ENCODE assay signal across 10 cellular contexts in genomic region chr20:64224344-64225165, GRCh38. TPM values are rescaled to one million over a fixed set of nuclear protein-coding genes. Genes with fewer than 3 reads are reported as not detected.
A peak's percentile ranks its signal among the peaks of the same experiment; 100 is the strongest.
DNase-seq lines count a peak whose midpoint lies in the region; ATAC-seq and TF ChIP-seq lines count a peak whose summit lies in the region.
"Had no signal": no experiment of that assay in that cellular context is flagged by ENCODE, and none has a peak within 500 bp of the region (broad histone marks: within the 10 kb centered on the region; RNA-seq: fewer than 3 reads in every experiment).

No MANE protein-coding gene starts in this region.

- H3K36me3 Mint-ChIP-seq in activated naive CD4-positive, alpha-beta T cell treated with anti-CD3 and anti-CD28 coated beads, Interleukin-2, amount 50 U/mL, for 72 hours: no peaks in the 10 kb centered on the region
- H3K36me3 Mint-ChIP-seq in activated naive CD4-positive, alpha-beta T cell treated with anti-CD3 and anti-CD28 coated beads for 36 hours (ENCODE audit: low read depth): no peaks in the 10 kb centered on the region
- H3K36me3 Mint-ChIP-seq in activated T-helper 17 cell treated with anti-CD3 and anti-CD28 coated beads, Interleukin-2, amount 50 U/mL, for 72 hours (ENCODE audit: low read depth): no peaks in the 10 kb centered on the region
- H3K36me3 Mint-ChIP-seq in nephron progenitor cell (ENCODE audit: low read depth): no peaks in the 10 kb centered on the region
- H3K36me3 Mint-ChIP-seq: CD8-positive, alpha-beta memory T cell had no signal

- TF ChIP-seq CTCF in nephron progenitor cell (IDR thresholded peaks at IDR 0.05): no peak

- H3K4me1 Mint-ChIP-seq in activated naive CD4-positive, alpha-beta T cell treated with anti-CD3 and anti-CD28 coated beads for 36 hours (ENCODE audit: low read depth): peaks cover 4% of the 10 kb centered on the region
- peaks cover 17% of the 10 kb centered on the region for H3K4me1 Mint-ChIP-seq in activated T-helper 17 cell treated with anti-CD3 and anti-CD28 coated beads, Interleukin-2, amount 50 U/mL, for 72 hours
- peaks cover 67% of the 10 kb centered on the region for H3K4me1 Mint-ChIP-seq in nephron progenitor cell

- H3K27ac Mint-ChIP-seq in activated naive CD4-positive, alpha-beta T cell treated with anti-CD3 and anti-CD28 coated beads, Interleukin-2, amount 50 U/mL, for 72 hours: peak overlapping the region; percentile 54 to 63
- H3K27ac Mint-ChIP-seq in activated naive CD4-positive, alpha-beta T cell treated with anti-CD3 and anti-CD28 coated beads for 36 hours: no peak overlapping the region
- H3K27ac Mint-ChIP-seq in activated T-helper 17 cell treated with anti-CD3 and anti-CD28 coated beads, Interleukin-2, amount 50 U/mL, for 72 hours: peak overlapping the region; percentile 11
- no peak overlapping the region for H3K27ac Mint-ChIP-seq in nephron progenitor cell

- in situ Hi-C loops in G401 (cut with HindIII; ENCODE audit: low sequenced_read_pairs): no loop called here

- CTCF ChIA-PET in activated naive CD4-positive, alpha-beta T cell treated with anti-CD3 and anti-CD28 coated beads for 36 hours (lab: Charles Lee): interaction anchor here (1.4 kb wide), 1 partner anchor 62 kb away, joined by 3 read pairs; no protein-coding TSS in a partner anchor

- no peaks in the 10 kb centered on the region for H3K9me3 Mint-ChIP-seq in activated naive CD4-positive, alpha-beta T cell treated with anti-CD3 and anti-CD28 coated beads, Interleukin-2, amount 50 U/mL, for 72 hours
- no peaks in the 10 kb centered on the region for H3K9me3 Mint-ChIP-seq in activated naive CD4-positive, alpha-beta T cell treated with anti-CD3 and anti-CD28 coated beads for 36 hours
- H3K9me3 Mint-ChIP-seq in activated T-helper 17 cell treated with anti-CD3 and anti-CD28 coated beads, Interleukin-2, amount 50 U/mL, for 72 hours: no peaks in the 10 kb centered on the region
- H3K9me3 Mint-ChIP-seq in nephron progenitor cell: no peaks in the 10 kb centered on the region
- H3K9me3 Mint-ChIP-seq: CD8-positive, alpha-beta memory T cell had no signal

- no peak overlapping the region for H3K4me3 Mint-ChIP-seq in activated naive CD4-positive, alpha-beta T cell treated with anti-CD3 and anti-CD28 coated beads for 36 hours
- no peak overlapping the region for H3K4me3 Mint-ChIP-seq in activated T-helper 17 cell treated with anti-CD3 and anti-CD28 coated beads, Interleukin-2, amount 50 U/mL, for 72 hours
- no peak overlapping the region for H3K4me3 Mint-ChIP-seq in nephron progenitor cell
- H3K4me3 Mint-ChIP-seq: CD8-positive, alpha-beta memory T cell had no signal

- intact Hi-C loops in activated naive CD4-positive, alpha-beta T cell treated with anti-CD3 and anti-CD28 coated beads for 36 hours (cut with micrococcal nuclease): no loop called here
- intact Hi-C loops in left cardiac atrium (cut with DNase I): no loop called here

- peak in 1 of 2 donors; percentile 58 for ATAC-seq in activated naive CD4-positive, alpha-beta T cell treated with anti-CD3 and anti-CD28 coated beads, Interleukin-2, amount 50 U/mL, for 72 hours
- ATAC-seq in activated T-helper 17 cell treated with anti-CD3 and anti-CD28 coated beads, Interleukin-2, amount 50 U/mL, for 72 hours (replicated peaks): peak; percentile 75
- peak; percentile 64 to 74 for ATAC-seq in left cardiac atrium

- no peak for DNase-seq in activated naive CD4-positive, alpha-beta T cell treated with anti-CD3 and anti-CD28 coated beads, Interleukin-2, amount 50 U/mL, for 72 hours (ENCODE audit: low spot score in 2 of 2)
- no peak for DNase-seq in activated naive CD4-positive, alpha-beta T cell treated with anti-CD3 and anti-CD28 coated beads for 36 hours
- DNase-seq in left cardiac atrium (no peak), stromal cell of bone marrow (ENCODE audit: low read depth) (peak; percentile 86), G401 (ENCODE audit: low spot score) (no peak), nephron progenitor cell (no peak)
- no peak for DNase-seq in effector CD8-positive, alpha-beta T cell (lab: John Stamatoyannopoulos, UW)
- DNase-seq: CD8-positive, alpha-beta memory T cell; NCI-H2029 had no signal

- H3K27me3 Mint-ChIP-seq in activated naive CD4-positive, alpha-beta T cell treated with anti-CD3 and anti-CD28 coated beads for 36 hours (ENCODE audit: low read depth): no peaks in the 10 kb centered on the region
- no peaks in the 10 kb centered on the region for H3K27me3 Mint-ChIP-seq in activated T-helper 17 cell treated with anti-CD3 and anti-CD28 coated beads, Interleukin-2, amount 50 U/mL, for 72 hours
- peaks cover 8% of the 10 kb centered on the region for H3K27me3 Mint-ChIP-seq in nephron progenitor cell (ENCODE audit: low read depth, poor library complexity)

RNA-seq across cellular contexts. Expression of gene PCMTD2, which starts 31.0 kb away (rescaled TPM):
- total RNA-seq in activated naive CD4-positive, alpha-beta T cell treated with anti-CD3 and anti-CD28 coated beads, Interleukin-2, amount 50 U/mL, for 72 hours: 10 to 100 TPM; 25.3 to 39.6 TPM
- total RNA-seq in activated naive CD4-positive, alpha-beta T cell treated with anti-CD3 and anti-CD28 coated beads for 36 hours: 10 to 100 TPM; 34.5 to 36.7 TPM
- total RNA-seq in activated T-helper 17 cell treated with anti-CD3 and anti-CD28 coated beads, Interleukin-2, amount 50 U/mL, for 72 hours: 10 to 100 TPM; 29.6 to 37.9 TPM
- 10 to 100 TPM; 54.9 to 76.4 TPM for total RNA-seq in left cardiac atrium
- 64.1 and 68.2 TPM in 2 replicates for total RNA-seq in G401 (2014; rRNA removed; shearing (Covaris generic))

Comparison
In these comparisons a context has a peak if more than half of its experiments do, and no peak if none do; other contexts are left out.
1. H3K27ac Mint-ChIP-seq: peak in activated naive CD4-positive, alpha-beta T cell treated with anti-CD3 and anti-CD28 coated beads, Interleukin-2, amount 50 U/mL, for 72 hours (2 of 2) and activated T-helper 17 cell treated with anti-CD3 and anti-CD28 coated beads, Interleukin-2, amount 50 U/mL, for 72 hours (single experiment); none in activated naive CD4-positive, alpha-beta T cell treated with anti-CD3 and anti-CD28 coated beads for 36 hours (single experiment) and nephron progenitor cell (single experiment).